2 cellular contexts compared by ENCODE assay signal in the genomic region with DNA sequence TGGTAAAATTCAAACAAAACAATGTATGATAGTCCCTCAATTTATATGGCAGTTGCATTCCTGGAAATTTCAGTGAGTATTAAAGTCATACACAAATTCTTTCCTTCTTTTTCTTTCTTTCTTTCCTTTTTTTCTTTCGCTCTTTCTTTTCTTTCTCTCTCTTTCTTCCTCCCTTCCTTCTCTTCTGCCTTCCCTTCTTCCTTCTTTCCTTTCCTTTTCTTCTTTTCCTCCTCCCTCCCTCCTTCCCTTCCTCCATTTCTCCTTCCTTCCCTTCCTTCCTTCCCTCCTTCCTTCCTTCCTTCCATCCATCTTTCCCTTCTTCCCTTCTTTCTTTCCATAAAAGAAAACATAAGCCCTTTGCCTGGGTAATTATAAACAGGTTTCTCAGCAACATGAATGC.
TF ChIP-seq lines count a peak whose summit lies in the region.

No MANE protein-coding gene starts in this region.

TF ChIP-seq in HEK293, 187 proteins besides CTCF, POLR2A, EP300 and RAD21:
- TF ChIP-seq, protein P1, sequence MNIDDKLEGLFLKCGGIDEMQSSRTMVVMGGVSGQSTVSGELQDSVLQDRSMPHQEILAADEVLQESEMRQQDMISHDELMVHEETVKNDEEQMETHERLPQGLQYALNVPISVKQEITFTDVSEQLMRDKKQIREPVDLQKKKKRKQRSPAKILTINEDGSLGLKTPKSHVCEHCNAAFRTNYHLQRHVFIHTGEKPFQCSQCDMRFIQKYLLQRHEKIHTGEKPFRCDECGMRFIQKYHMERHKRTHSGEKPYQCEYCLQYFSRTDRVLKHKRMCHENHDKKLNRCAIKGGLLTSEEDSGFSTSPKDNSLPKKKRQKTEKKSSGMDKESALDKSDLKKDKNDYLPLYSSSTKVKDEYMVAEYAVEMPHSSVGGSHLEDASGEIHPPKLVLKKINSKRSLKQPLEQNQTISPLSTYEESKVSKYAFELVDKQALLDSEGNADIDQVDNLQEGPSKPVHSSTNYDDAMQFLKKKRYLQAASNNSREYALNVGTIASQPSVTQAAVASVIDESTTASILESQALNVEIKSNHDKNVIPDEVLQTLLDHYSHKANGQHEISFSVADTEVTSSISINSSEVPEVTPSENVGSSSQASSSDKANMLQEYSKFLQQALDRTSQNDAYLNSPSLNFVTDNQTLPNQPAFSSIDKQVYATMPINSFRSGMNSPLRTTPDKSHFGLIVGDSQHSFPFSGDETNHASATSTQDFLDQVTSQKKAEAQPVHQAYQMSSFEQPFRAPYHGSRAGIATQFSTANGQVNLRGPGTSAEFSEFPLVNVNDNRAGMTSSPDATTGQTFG (tag by site-specific recombination; IDR thresholded peaks at IDR 0.05; ENCODE audit: borderline replicate concordance), result no peak
- TF ChIP-seq WT1 (tag by site-specific recombination; IDR thresholded peaks at IDR 0.05) (no peak), ZNF248 (tag by site-specific recombination; IDR thresholded peaks at IDR 0.05) (no peak), ZNF366 (tag by site-specific recombination; conservative IDR thresholded peaks at IDR 0.05) (peak; percentile 97), ZNF548 (tag by site-specific recombination; IDR thresholded peaks at IDR 0.05) (no peak), SP2 (tag by site-specific recombination; IDR thresholded peaks at IDR 0.05) (no peak), ZNF423 (tag by site-specific recombination; IDR thresholded peaks at IDR 0.05) (no peak)
- TF ChIP-seq, protein P2, sequence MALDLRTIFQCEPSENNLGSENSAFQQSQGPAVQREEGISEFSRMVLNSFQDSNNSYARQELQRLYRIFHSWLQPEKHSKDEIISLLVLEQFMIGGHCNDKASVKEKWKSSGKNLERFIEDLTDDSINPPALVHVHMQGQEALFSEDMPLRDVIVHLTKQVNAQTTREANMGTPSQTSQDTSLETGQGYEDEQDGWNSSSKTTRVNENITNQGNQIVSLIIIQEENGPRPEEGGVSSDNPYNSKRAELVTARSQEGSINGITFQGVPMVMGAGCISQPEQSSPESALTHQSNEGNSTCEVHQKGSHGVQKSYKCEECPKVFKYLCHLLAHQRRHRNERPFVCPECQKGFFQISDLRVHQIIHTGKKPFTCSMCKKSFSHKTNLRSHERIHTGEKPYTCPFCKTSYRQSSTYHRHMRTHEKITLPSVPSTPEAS (tag by site-specific recombination; IDR thresholded peaks at IDR 0.05), result no peak
TF ChIP-seq in HEK293: peak in this region for 1.

TF ChIP-seq in K562, 482 proteins besides CTCF, POLR2A, EP300 and RAD21 (continues in another document):
- TF ChIP-seq, protein P3, sequence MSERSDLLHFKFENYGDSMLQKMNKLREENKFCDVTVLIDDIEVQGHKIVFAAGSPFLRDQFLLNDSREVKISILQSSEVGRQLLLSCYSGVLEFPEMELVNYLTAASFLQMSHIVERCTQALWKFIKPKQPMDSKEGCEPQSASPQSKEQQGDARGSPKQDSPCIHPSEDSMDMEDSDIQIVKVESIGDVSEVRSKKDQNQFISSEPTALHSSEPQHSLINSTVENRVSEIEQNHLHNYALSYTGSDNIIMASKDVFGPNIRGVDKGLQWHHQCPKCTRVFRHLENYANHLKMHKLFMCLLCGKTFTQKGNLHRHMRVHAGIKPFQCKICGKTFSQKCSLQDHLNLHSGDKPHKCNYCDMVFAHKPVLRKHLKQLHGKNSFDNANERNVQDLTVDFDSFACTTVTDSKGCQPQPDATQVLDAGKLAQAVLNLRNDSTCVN (CRISPR knock-in tag; IDR thresholded peaks at IDR 0.05), result 0 out of 2 replicates have a peak, but pooled peaks have one; percentile 28
- no peak for TF ChIP-seq SMARCE1 (IDR thresholded peaks at IDR 0.05)
- TF ChIP-seq ZNF263 (CRISPR knock-in tag; IDR thresholded peaks at IDR 0.05; ENCODE audit: borderline replicate concordance), result no peak
- no peak for TF ChIP-seq ZNF253 (CRISPR knock-in tag; conservative IDR thresholded peaks at IDR 0.05)
- no peak for TF ChIP-seq ZNF586 (CRISPR knock-in tag; conservative IDR thresholded peaks at IDR 0.05)
- TF ChIP-seq HDAC1 (IDR thresholded peaks at IDR 0.05), result 0 out of 4 replicates have a peak, but pooled peaks of 1 of the 2 experiments have one; percentile 32
- no peak for TF ChIP-seq DPF2 (IDR thresholded peaks at IDR 0.05)
- TF ChIP-seq BRD9 (IDR thresholded peaks at IDR 0.05; ENCODE audit: low read depth, partially characterized antibody), result peak; percentile 32
- no peak for TF ChIP-seq PYGO2 (tag; IDR thresholded peaks at IDR 0.05)
- TF ChIP-seq, protein P4, sequence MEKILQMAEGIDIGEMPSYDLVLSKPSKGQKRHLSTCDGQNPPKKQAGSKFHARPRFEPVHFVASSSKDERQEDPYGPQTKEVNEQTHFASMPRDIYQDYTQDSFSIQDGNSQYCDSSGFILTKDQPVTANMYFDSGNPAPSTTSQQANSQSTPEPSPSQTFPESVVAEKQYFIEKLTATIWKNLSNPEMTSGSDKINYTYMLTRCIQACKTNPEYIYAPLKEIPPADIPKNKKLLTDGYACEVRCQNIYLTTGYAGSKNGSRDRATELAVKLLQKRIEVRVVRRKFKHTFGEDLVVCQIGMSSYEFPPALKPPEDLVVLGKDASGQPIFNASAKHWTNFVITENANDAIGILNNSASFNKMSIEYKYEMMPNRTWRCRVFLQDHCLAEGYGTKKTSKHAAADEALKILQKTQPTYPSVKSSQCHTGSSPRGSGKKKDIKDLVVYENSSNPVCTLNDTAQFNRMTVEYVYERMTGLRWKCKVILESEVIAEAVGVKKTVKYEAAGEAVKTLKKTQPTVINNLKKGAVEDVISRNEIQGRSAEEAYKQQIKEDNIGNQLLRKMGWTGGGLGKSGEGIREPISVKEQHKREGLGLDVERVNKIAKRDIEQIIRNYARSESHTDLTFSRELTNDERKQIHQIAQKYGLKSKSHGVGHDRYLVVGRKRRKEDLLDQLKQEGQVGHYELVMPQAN (IDR thresholded peaks at IDR 0.05; ENCODE audit: borderline replicate concordance), result peak; percentile 33; the same call in 1 of the 2 replicates
- no peak for TF ChIP-seq ZFP1 (CRISPR knock-in tag; IDR thresholded peaks at IDR 0.05)
- no peak for TF ChIP-seq JUN (IDR thresholded peaks at IDR 0.05; ENCODE audit: borderline replicate concordance, low read depth, low read length)
- no peak for TF ChIP-seq JUN (CRISPR knock-in tag; IDR thresholded peaks at IDR 0.05; ENCODE audit: borderline replicate concordance)
- TF ChIP-seq KAT7 (CRISPR knock-in tag; IDR thresholded peaks at IDR 0.05; ENCODE audit: borderline replicate concordance), result no peak
- TF ChIP-seq TAF9B (IDR thresholded peaks at IDR 0.05; ENCODE audit: partially characterized antibody), result no peak
- TF ChIP-seq DNMT1 (IDR thresholded peaks at IDR 0.05), result no peak
- TF ChIP-seq GATA2 (CRISPR knock-in tag; IDR thresholded peaks at IDR 0.05), result no peak
- TF ChIP-seq GTF2F1 (IDR thresholded peaks at IDR 0.05; ENCODE audit: low read depth, low read length), result no peak
- no peak for TF ChIP-seq GABPA (tag; conservative IDR thresholded peaks at IDR 0.05; ENCODE audit: low read depth)
- peak; percentile 32; the same call in 1 of the 2 replicates for TF ChIP-seq LARP7 (IDR thresholded peaks at IDR 0.05)
- TF ChIP-seq FOXJ3 (CRISPR knock-in tag; IDR thresholded peaks at IDR 0.05), result no peak
- TF ChIP-seq MYC (IDR thresholded peaks at IDR 0.05; ENCODE audit: low read depth, low read length), result no peak
- TF ChIP-seq MYC (CRISPR knock-in tag; IDR thresholded peaks at IDR 0.05; ENCODE audit: borderline replicate concordance, low read depth), result no peak
- no peak for TF ChIP-seq IRF2 (CRISPR knock-in tag; IDR thresholded peaks at IDR 0.05)
- no peak for TF ChIP-seq SETDB1 (IDR thresholded peaks at IDR 0.05; ENCODE audit: low read length)
- TF ChIP-seq BRF1 (IDR thresholded peaks at IDR 0.05; ENCODE audit: borderline replicate concordance, extremely low read depth, insufficient read length), result no peak
- TF ChIP-seq, protein P5, sequence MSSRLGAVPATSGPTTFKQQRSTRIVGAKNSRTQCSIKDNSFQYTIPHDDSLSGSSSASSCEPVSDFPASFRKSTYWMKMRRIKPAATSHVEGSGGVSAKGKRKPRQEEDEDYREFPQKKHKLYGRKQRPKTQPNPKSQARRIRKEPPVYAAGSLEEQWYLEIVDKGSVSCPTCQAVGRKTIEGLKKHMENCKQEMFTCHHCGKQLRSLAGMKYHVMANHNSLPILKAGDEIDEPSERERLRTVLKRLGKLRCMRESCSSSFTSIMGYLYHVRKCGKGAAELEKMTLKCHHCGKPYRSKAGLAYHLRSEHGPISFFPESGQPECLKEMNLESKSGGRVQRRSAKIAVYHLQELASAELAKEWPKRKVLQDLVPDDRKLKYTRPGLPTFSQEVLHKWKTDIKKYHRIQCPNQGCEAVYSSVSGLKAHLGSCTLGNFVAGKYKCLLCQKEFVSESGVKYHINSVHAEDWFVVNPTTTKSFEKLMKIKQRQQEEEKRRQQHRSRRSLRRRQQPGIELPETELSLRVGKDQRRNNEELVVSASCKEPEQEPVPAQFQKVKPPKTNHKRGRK (tag; IDR thresholded peaks at IDR 0.05), result peak; percentile 94
- 0 out of 2 replicates have a peak, but pooled peaks have one; percentile 62 for TF ChIP-seq HLTF (IDR thresholded peaks at IDR 0.05)
- TF ChIP-seq ARHGAP35 (IDR thresholded peaks at IDR 0.05; ENCODE audit: partially characterized antibody), result peak; percentile 67
- peak; percentile 44; the same call in 1 of the 2 replicates for TF ChIP-seq PHB2 (IDR thresholded peaks at IDR 0.05; ENCODE audit: low read depth)
- TF ChIP-seq, protein P6, sequence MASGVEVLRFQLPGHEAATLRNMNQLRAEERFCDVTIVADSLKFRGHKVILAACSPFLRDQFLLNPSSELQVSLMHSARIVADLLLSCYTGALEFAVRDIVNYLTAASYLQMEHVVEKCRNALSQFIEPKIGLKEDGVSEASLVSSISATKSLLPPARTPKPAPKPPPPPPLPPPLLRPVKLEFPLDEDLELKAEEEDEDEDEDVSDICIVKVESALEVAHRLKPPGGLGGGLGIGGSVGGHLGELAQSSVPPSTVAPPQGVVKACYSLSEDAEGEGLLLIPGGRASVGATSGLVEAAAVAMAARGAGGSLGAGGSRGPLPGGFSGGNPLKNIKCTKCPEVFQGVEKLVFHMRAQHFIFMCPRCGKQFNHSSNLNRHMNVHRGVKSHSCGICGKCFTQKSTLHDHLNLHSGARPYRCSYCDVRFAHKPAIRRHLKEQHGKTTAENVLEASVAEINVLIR (CRISPR knock-in tag; IDR thresholded peaks at IDR 0.05), result no peak
- no peak for TF ChIP-seq CBX8 (IDR thresholded peaks at IDR 0.05; ENCODE audit: borderline replicate concordance, extremely low read depth, low read depth, low read length, poor library complexity, severe bottlenecking)
- TF ChIP-seq CEBPB (tag; IDR thresholded peaks at IDR 0.05), result no peak
- TF ChIP-seq ZNF217 (CRISPR knock-in tag; IDR thresholded peaks at IDR 0.05), result no peak
- no peak for TF ChIP-seq TCF7L2 (IDR thresholded peaks at IDR 0.05; ENCODE audit: low read depth, low read length)
- TF ChIP-seq, protein P7, sequence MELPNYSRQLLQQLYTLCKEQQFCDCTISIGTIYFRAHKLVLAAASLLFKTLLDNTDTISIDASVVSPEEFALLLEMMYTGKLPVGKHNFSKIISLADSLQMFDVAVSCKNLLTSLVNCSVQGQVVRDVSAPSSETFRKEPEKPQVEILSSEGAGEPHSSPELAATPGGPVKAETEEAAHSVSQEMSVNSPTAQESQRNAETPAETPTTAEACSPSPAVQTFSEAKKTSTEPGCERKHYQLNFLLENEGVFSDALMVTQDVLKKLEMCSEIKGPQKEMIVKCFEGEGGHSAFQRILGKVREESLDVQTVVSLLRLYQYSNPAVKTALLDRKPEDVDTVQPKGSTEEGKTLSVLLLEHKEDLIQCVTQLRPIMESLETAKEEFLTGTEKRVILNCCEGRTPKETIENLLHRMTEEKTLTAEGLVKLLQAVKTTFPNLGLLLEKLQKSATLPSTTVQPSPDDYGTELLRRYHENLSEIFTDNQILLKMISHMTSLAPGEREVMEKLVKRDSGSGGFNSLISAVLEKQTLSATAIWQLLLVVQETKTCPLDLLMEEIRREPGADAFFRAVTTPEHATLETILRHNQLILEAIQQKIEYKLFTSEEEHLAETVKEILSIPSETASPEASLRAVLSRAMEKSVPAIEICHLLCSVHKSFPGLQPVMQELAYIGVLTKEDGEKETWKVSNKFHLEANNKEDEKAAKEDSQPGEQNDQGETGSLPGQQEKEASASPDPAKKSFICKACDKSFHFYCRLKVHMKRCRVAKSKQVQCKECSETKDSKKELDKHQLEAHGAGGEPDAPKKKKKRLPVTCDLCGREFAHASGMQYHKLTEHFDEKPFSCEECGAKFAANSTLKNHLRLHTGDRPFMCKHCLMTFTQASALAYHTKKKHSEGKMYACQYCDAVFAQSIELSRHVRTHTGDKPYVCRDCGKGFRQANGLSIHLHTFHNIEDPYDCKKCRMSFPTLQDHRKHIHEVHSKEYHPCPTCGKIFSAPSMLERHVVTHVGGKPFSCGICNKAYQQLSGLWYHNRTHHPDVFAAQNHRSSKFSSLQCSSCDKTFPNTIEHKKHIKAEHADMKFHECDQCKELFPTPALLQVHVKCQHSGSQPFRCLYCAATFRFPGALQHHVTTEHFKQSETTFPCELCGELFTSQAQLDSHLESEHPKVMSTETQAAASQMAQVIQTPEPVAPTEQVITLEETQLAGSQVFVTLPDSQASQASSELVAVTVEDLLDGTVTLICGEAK (IDR thresholded peaks at IDR 0.05), result no peak
- TF ChIP-seq, protein P7 (CRISPR knock-in tag; IDR thresholded peaks at IDR 0.05), result no peak
- no peak for TF ChIP-seq HDAC2 (IDR thresholded peaks at IDR 0.05)
- no peak for TF ChIP-seq HIVEP1 (CRISPR knock-in tag; IDR thresholded peaks at IDR 0.05)
- TF ChIP-seq RBM17 (IDR thresholded peaks at IDR 0.05; ENCODE audit: borderline replicate concordance, low read depth, low read length), result no peak
- TF ChIP-seq NFRKB (IDR thresholded peaks at IDR 0.05; ENCODE audit: low read depth), result no peak
- no peak for TF ChIP-seq U2AF2 (optimal IDR thresholded peaks at IDR 0.05; ENCODE audit: low read depth, low read length)
- TF ChIP-seq ZNF77 (CRISPR knock-in tag; IDR thresholded peaks at IDR 0.05), result no peak
